In the genomic region with DNA sequence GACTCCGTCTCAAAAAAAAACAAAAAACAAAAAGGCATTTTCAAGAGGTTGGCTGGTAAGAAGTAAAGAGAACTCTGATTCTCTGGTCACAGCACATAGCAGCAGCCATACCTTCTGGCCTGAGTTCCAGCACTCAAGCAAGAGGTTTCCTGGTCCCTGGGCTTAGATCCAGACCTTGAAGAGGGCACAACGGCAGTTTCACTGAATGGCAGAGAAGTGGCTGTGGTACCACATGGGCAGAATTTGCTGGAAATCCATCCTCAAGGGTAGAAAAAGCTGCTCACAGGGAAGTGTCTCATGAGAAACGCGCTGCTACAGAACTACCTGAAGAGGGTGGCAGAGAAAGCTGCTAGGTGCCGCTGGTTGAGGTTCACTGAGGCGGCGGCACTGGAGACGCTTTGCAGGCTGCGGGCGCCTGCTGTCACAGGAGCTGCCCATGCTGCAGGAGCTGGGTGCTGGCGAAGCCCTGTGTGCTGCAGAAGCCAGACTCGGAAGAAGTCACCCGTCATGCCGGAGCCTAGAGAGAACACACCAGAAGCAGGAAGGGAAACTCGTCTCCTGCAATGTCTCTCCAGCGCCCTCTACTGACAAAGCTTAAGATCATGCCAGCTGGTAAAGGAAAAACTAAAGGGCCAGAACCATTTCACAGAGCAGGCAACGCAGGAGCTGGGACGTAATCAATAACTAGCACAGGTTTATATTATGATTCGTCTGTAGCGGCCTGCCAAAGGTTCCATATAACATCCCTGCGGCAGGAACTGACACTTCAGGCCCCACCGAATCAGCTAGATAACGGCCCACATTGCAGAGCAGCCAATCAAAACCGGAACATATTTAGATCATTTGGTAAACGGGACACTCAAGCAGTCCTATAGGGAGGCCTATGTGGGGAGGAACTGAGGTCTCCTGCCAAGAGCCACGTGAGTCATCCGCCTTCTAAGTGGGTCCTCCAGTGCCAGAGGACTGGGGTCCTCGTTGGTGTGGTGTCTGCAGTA, we compare ENCODE assay signal across 8 cellular contexts. TPM values are rescaled to one million over a fixed set of nuclear protein-coding genes. Genes with fewer than 3 reads are reported as not detected.
DNase-seq lines count a peak whose midpoint lies in the region; ATAC-seq and TF ChIP-seq lines count a peak whose summit lies in the region.

No MANE protein-coding gene starts in this region.

- H3K27me3 ChIP-seq in MM.1S (replicated peaks; ENCODE audit: insufficient read depth, low read length): no peaks in the 10 kb centered on the region
- H3K27me3 ChIP-seq in ovary: no peaks in the 10 kb centered on the region
- H3K27me3 ChIP-seq in upper lobe of left lung: no peaks in the 10 kb centered on the region

- no peak for TF ChIP-seq EP300 in ovary (IDR thresholded peaks at IDR 0.05)
- no peak for TF ChIP-seq EP300 in upper lobe of left lung (IDR thresholded peaks at IDR 0.05)

- intact Hi-C loops in ovary (cut with DNase I): no loop called here

- TF ChIP-seq CTCF in MM.1S (IDR thresholded peaks at IDR 0.05; ENCODE audit: low read length): peak; percentile 90
- TF ChIP-seq CTCF in ovary (IDR thresholded peaks at IDR 0.05): peak; percentile 72 to 85 (median 72)
- peak; percentile 80 to 91 (median 88) for TF ChIP-seq CTCF in upper lobe of left lung (IDR thresholded peaks at IDR 0.05)

- H4K20me1 ChIP-seq in MM.1S (ENCODE audit: insufficient read depth, low read length): no peaks in the 10 kb centered on the region

- no peaks in the 10 kb centered on the region for H3K9me2 ChIP-seq in MM.1S (replicated peaks; ENCODE audit: insufficient read depth, low read length)

- TF ChIP-seq POLR2A in ovary (IDR thresholded peaks at IDR 0.05): no peak
- peak in 2 of 4 donors; percentile 24 to 25 for TF ChIP-seq POLR2A in upper lobe of left lung (IDR thresholded peaks at IDR 0.05)

- H3K4me3 ChIP-seq in MM.1S (ENCODE audit: low read length) (peak overlapping the region; percentile 64), ovary (peak overlapping the region; percentile 36), upper lobe of left lung (peak overlapping the region in 3 of 4 donors; percentile 30 to 56 (median 47))

- H3K4me1 ChIP-seq in MM.1S (ENCODE audit: low read length) (peaks cover 2% of the 10 kb centered on the region), ovary (ENCODE audit: insufficient read depth) (peaks cover 5% of the 10 kb centered on the region), upper lobe of left lung (peaks cover 35 to 42% (median 39%) of the 10 kb centered on the region in 4 donors)

- H3K9me3 ChIP-seq in MM.1S (replicated peaks; ENCODE audit: insufficient read depth, low read length) (no peaks in the 10 kb centered on the region), ovary (no peaks in the 10 kb centered on the region), upper lobe of left lung (no peaks in the 10 kb centered on the region)

- no peaks in the 10 kb centered on the region; the same call in 1 of the 2 replicates for H3K36me3 ChIP-seq in MM.1S (replicated peaks; ENCODE audit: insufficient read depth, low read length)
- no peaks in the 10 kb centered on the region for H3K36me3 ChIP-seq in ovary
- peaks cover 0 to 12% (median 1%) of the 10 kb centered on the region in 4 donors for H3K36me3 ChIP-seq in upper lobe of left lung

- H3K79me2 ChIP-seq in MM.1S (ENCODE audit: low read length): peaks cover 19% of the 10 kb centered on the region

- peak overlapping the region; percentile 57 for H3K9ac ChIP-seq in MM.1S (ENCODE audit: low read length)

- H2AFZ ChIP-seq in MM.1S (ENCODE audit: low read length): peak overlapping the region; percentile 66

- 9 to 15% (median 13%) methylated on average over 28 of the region's 28 CpGs for WGBS in ovary, 3 donors
- 15 to 18% methylated on average over 21 to 28 of the region's 28 CpGs for WGBS in upper lobe of left lung, 2 donors

- H3F3A ChIP-seq in MM.1S (ENCODE audit: insufficient read depth, low read length): peaks cover 21% of the 10 kb centered on the region

- peak overlapping the region; percentile 92 for H3K4me2 ChIP-seq in MM.1S (ENCODE audit: low read depth, low read length)

- peak overlapping the region; percentile 20; the same call in 1 of the 2 replicates for H3K27ac ChIP-seq in MM.1S (ENCODE audit: low read length)
- H3K27ac ChIP-seq in ovary: peak overlapping the region in 1 of 2 donors; percentile 17
- H3K27ac ChIP-seq in upper lobe of left lung: peak overlapping the region; percentile 46 to 85 (median 70)

- ATAC-seq in GM18909 (IDR thresholded peaks at IDR 0.05; ENCODE audit: poor library complexity, unreplicated experiment) (peak; percentile 53), upper lobe of left lung (ENCODE audit: low FRiP score in 2 of 2) (peak; percentile 90 to 92)

- peak; percentile 80 to 86 for DNase-seq in AML-193 (lab: John Stamatoyannopoulos, UW)
- peak; percentile 87 for DNase-seq in MM.1S
- peak; percentile 71 for DNase-seq in SHP77 treated with DMSO at 0.1 percent for 48 hours (lab: John Stamatoyannopoulos, UW)
- DNase-seq in activated naive CD4-positive, alpha-beta T cell treated with Interleukin-2 at 50 U/mL for 16 hours: peak; percentile 74
- DNase-seq in globus pallidus (ENCODE audit: low spot score): peak; percentile 85
- peak; percentile 67 to 71 (median 69) for DNase-seq in ovary
- peak; percentile 84 to 85 for DNase-seq in upper lobe of left lung

RNA-seq across cellular contexts. Expression of a gene that starts 5.4 kb away (rescaled TPM):
- total RNA-seq in ovary (10 to 100 TPM in 5 of 7 donors, 1 to 10 TPM in 2; 4.7 to 18.9 (median 12.2) TPM), upper lobe of left lung (10 to 100 TPM in 4 of 6 donors, 1 to 10 TPM in 2; 4.2 to 20.3 (median 11.6) TPM)
- polyA plus RNA-seq in ovary: 10 to 100 TPM in 1 of 2 donors, under 1 TPM in 1; 0.95 to 10.7 TPM

RNA-seq across cellular contexts. Expression of a gene that starts 17.0 kb away (rescaled TPM):
- 10 to 100 TPM; 10.7 to 16.3 (median 15.6) TPM for total RNA-seq in ovary
- polyA plus RNA-seq in ovary: 10 to 100 TPM in 1 of 2 donors, 1 to 10 TPM in 1; 3.0 to 22.1 TPM
- total RNA-seq in upper lobe of left lung: 10 to 100 TPM; 13.8 to 25.2 (median 16.8) TPM

RNA-seq across cellular contexts. Expression of a gene that starts 30.3 kb away (rescaled TPM):
- total RNA-seq in ovary (under 1 TPM in 2 of 7 donors, not detected in 5; 0.47 to 0.69 TPM), upper lobe of left lung (1 to 10 TPM in 1 of 6 donors, under 1 TPM in 3, not detected in 2; 0.17 to 1.0 (median 0.28) TPM)
- under 1 TPM in 1 of 2 donors, not detected in 1; 0.06 TPM for polyA plus RNA-seq in ovary

RNA-seq across cellular contexts. Expression of a gene that starts 58.6 kb away (rescaled TPM):
- total RNA-seq in ovary (not detected), upper lobe of left lung (not detected)
- polyA plus RNA-seq in ovary: not detected
